1 cellular context compared by ENCODE assay signal in the genomic region with DNA sequence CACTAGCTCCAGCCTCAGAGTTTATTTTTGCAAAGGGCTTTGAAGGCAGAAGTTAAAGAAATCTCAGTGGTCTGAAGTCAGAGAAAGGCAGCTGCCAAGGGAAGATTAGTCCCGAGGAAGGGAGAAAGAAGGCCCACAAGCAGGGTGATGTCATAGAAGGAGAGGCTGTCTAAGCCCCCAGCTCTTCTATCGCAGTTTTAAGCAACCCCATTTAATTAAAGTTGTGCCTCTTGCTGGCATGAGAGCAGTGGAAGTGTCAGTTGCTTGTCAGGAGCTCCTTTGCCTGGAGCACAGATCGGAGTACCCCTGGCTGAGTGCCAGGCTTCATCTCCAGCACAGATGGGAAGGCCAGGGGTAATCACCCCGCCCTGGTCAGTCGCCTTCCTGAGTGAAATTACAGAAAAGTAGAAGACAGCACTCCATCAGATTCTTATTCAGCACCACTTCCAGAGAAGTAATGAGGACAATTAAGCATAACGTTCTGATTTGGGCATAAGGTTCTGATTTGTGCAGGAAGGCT.
TF ChIP-seq lines count a peak whose summit lies in the region.

No MANE protein-coding gene starts in this region.

TF ChIP-seq in HEK293, 187 proteins besides CTCF, POLR2A, EP300 and RAD21 (continued from another document):
- TF ChIP-seq, protein P1, sequence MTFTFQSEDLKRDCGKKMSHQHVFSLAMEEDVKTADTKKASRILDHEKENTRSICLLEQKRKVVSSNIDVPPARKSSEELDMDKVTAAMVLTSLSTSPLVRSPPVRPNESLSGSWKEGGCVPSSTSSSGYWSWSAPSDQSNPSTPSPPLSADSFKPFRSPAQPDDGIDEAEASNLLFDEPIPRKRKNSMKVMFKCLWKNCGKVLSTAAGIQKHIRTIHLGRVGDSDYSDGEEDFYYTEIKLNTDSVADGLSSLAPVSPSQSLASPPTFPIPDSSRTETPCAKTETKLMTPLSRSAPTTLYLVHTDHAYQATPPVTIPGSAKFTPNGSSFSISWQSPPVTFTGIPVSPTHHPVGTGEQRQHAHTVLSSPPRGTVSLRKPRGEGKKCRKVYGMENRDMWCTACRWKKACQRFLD (tag by site-specific recombination; IDR thresholded peaks at IDR 0.05) = no peak
- TF ChIP-seq ZNF776 (tag by site-specific recombination; IDR thresholded peaks at IDR 0.05; ENCODE audit: borderline replicate concordance) = no peak
